ENCODE assay signal across 1 cellular context in genomic region chr9:37035472-37036236, GRCh38.
TF ChIP-seq lines count a peak whose summit lies in the region.

No MANE protein-coding gene starts in this region.

TF ChIP-seq in SK-N-SH treated with all-trans-retinoic acid at 6 μM for 48 hours, 23 proteins besides CTCF, POLR2A, EP300 and RAD21 (continued from another document):
- TF ChIP-seq CREB5 (CRISPR knock-in tag; IDR thresholded peaks at IDR 0.05; ENCODE audit: low read depth) = no peak
- no peak for TF ChIP-seq PATZ1 (CRISPR knock-in tag; IDR thresholded peaks at IDR 0.05; ENCODE audit: borderline replicate concordance)
- TF ChIP-seq ZNF70 (CRISPR knock-in tag; IDR thresholded peaks at IDR 0.05) = no peak
- no peak for TF ChIP-seq RARB (CRISPR knock-in tag; IDR thresholded peaks at IDR 0.05)
- TF ChIP-seq PPARA (CRISPR knock-in tag; IDR thresholded peaks at IDR 0.05; ENCODE audit: borderline replicate concordance) = no peak
